Comparison of ENCODE assay signal across 20 cellular contexts in genomic region chr15:90967206-90967605, GRCh38. TPM values are rescaled to one million over a fixed set of nuclear protein-coding genes. Genes with fewer than 3 reads are reported as not detected.
DNase-seq lines count a peak whose midpoint lies in the region; ATAC-seq, FAIRE-seq and TF ChIP-seq lines count a peak whose summit lies in the region.
"Had no signal": no experiment of that assay in that cellular context is flagged by ENCODE, and none has a peak within 500 bp of the region (broad histone marks: within the 10 kb centered on the region; RNA-seq: fewer than 3 reads in every experiment).

No MANE protein-coding gene starts in this region.

- H3K4me2 ChIP-seq in HepG2 (ENCODE audit: low read depth, low read length) = no peak overlapping the region
- H3K4me2 ChIP-seq: A549 had no signal

- H3K27me3 ChIP-seq in HepG2 (ENCODE audit: control insufficient read depth in 1 of 2, insufficient read depth in 2 of 2, low read length in 2 of 2) (no peaks in the 10 kb centered on the region), right lobe of liver (no peaks in the 10 kb centered on the region)
- H3K27me3 ChIP-seq in CD4-positive, alpha-beta memory T cell (ENCODE audit: insufficient read depth, low read length) = no peaks in the 10 kb centered on the region

- H4K20me1 ChIP-seq in HepG2 (ENCODE audit: insufficient read depth, low read length) = no peaks in the 10 kb centered on the region; the same call in 1 of the 2 replicates

- no peak for FAIRE-seq in HepG2 (lab: Jason Lieb, UNC)
- FAIRE-seq: A549, GM12892, GM18507 had no signal

- TF ChIP-seq POLR2A in HepG2 (IDR thresholded peaks at IDR 0.05; ENCODE audit: insufficient read depth in 1 of 2, low read depth in 2 of 2, low read length in 2 of 2) = no peak
- TF ChIP-seq POLR2A in right lobe of liver (IDR thresholded peaks at IDR 0.05) = no peak

- TF ChIP-seq EP300 in HepG2 (IDR thresholded peaks at IDR 0.05; ENCODE audit: low read depth in 2 of 2, low read length in 2 of 2) = no peak
- TF ChIP-seq EP300 in HepG2 (CRISPR knock-in tag; IDR thresholded peaks at IDR 0.05; ENCODE audit: borderline replicate concordance) = no peak

- H3K9me3 ChIP-seq in HepG2 (ENCODE audit: low read length) (no peaks in the 10 kb centered on the region), right lobe of liver (no peaks in the 10 kb centered on the region)
- H3K9me3 ChIP-seq in CD4-positive, alpha-beta memory T cell (ENCODE audit: control insufficient read depth in 1 of 2, low read length in 2 of 2) = no peaks in the 10 kb centered on the region
- H3K9me3 ChIP-seq: A549, HAP-1 had no signal

- no TSS peak for BruUV-seq in HepG2 (replicated peaks; lab: Mats Ljungman, UMichigan)

- H3K36me3 ChIP-seq in HepG2 (replicated peaks in 1 of 2; ENCODE audit: control insufficient read depth in 1 of 2, insufficient read depth in 2 of 2, low read length in 2 of 2) (peaks cover 15 to 60% of the 10 kb centered on the region in 2 experiments), right lobe of liver (peaks cover 0 to 2% (median 0%) of the 10 kb centered on the region in 4 donors)
- H3K36me3 ChIP-seq in CD4-positive, alpha-beta memory T cell (ENCODE audit: insufficient read depth, low read length) = peaks cover 5% of the 10 kb centered on the region

- H3K27ac Mint-ChIP-seq in activated T-cell treated with anti-CD3 and anti-CD28 coated beads, Interleukin-2, amount 50 U/mL, for 24 hours = peak overlapping the region; percentile 17
- H3K27ac Mint-ChIP-seq in progenitor cell of endocrine pancreas = peak overlapping the region; percentile 41
- peak overlapping the region in 2 of 7 donors; percentile 24 to 30 for H3K27ac Mint-ChIP-seq in CD4-positive, alpha-beta memory T cell
- H3K27ac Mint-ChIP-seq: CD4-positive, alpha-beta T cell had no signal

- TF ChIP-seq CTCF in HepG2 (CRISPR knock-in tag; IDR thresholded peaks at IDR 0.05) = no peak
- no peak for TF ChIP-seq CTCF in right lobe of liver (IDR thresholded peaks at IDR 0.05)
- TF ChIP-seq CTCF in epithelial cell of esophagus (IDR thresholded peaks at IDR 0.05; ENCODE audit: insufficient read depth, low read depth, low read length, missing control alignments) = no peak
- no peak for TF ChIP-seq CTCF in progenitor cell of endocrine pancreas (IDR thresholded peaks at IDR 0.05; ENCODE audit: unreplicated experiment)

- CTCF ChIA-PET in HepG2 (lab: Yijun Ruan, JAX; ENCODE audit: low intra/inter-chr PET ratio, low total read pairs) = no interaction called here
- CTCF ChIA-PET in CD4-positive, alpha-beta memory T cell (lab: Charles Lee; ENCODE audit: partially characterized antibody) = interaction anchor here (1.3 kb wide), 1 partner anchor 82 kb away, joined by 5 read pairs; no protein-coding TSS in a partner anchor

- H3K4me1 ChIP-seq in HepG2 (ENCODE audit: insufficient read depth, low read length) = no peaks in the 10 kb centered on the region
- no peaks in the 10 kb centered on the region for H3K4me1 ChIP-seq in right lobe of liver
- no peaks in the 10 kb centered on the region for H3K4me1 ChIP-seq in CD4-positive, alpha-beta memory T cell (ENCODE audit: insufficient read depth, low read length)
- H3K4me1 ChIP-seq: A549, HAP-1 had no signal

- no peaks in the 10 kb centered on the region for H3K79me2 ChIP-seq in HepG2 (ENCODE audit: insufficient read depth, low read length)

- ATAC-seq in HepG2 = no peak
- ATAC-seq in right lobe of liver = no peak
- ATAC-seq: A549 had no signal

- POLR2A ChIA-PET in HepG2 (lab: Yijun Ruan, JAX) = no interaction called here
- POLR2A ChIA-PET in CD4-positive, alpha-beta memory T cell (lab: Charles Lee; ENCODE audit: partially characterized antibody) = no interaction called here

- intact Hi-C loops in HepG2 (cut with micrococcal nuclease; ENCODE audit: unreplicated experiment) (no loop called here), right lobe of liver (cut with DNase I) (no loop called here)
- intact Hi-C loops in CD4-positive, alpha-beta memory T cell (cut with micrococcal nuclease) = no loop called here

- H2AFZ ChIP-seq in HepG2 (ENCODE audit: low read length) = no peak overlapping the region

- H3K4me1 Mint-ChIP-seq in activated T-cell treated with anti-CD3 and anti-CD28 coated beads, Interleukin-2, amount 50 U/mL, for 24 hours (ENCODE audit: low read depth) = no peaks in the 10 kb centered on the region
- H3K4me1 Mint-ChIP-seq in progenitor cell of endocrine pancreas (ENCODE audit: low read depth) = no peaks in the 10 kb centered on the region
- no peaks in the 10 kb centered on the region for H3K4me1 Mint-ChIP-seq in CD4-positive, alpha-beta memory T cell

- no peak overlapping the region for H3K4me3 ChIP-seq in HepG2 (replicated peaks in 1 of 3; ENCODE audit: insufficient read depth in 1 of 3, low read depth in 2 of 3, low read length in 3 of 3)
- no peak overlapping the region for H3K4me3 ChIP-seq in right lobe of liver
- H3K4me3 ChIP-seq in epithelial cell of esophagus (ENCODE audit: low read length) = no peak overlapping the region
- no peak overlapping the region for H3K4me3 ChIP-seq in CD4-positive, alpha-beta memory T cell (ENCODE audit: low read length in 2 of 2)
- H3K4me3 ChIP-seq: A549, HAP-1 had no signal

- H3K9me3 Mint-ChIP-seq in activated T-cell treated with anti-CD3 and anti-CD28 coated beads, Interleukin-2, amount 50 U/mL, for 24 hours = no peaks in the 10 kb centered on the region
- H3K9me3 Mint-ChIP-seq in progenitor cell of endocrine pancreas (ENCODE audit: low read depth) = no peaks in the 10 kb centered on the region
- H3K9me3 Mint-ChIP-seq in CD4-positive, alpha-beta memory T cell = no peaks in the 10 kb centered on the region
- H3K9me3 Mint-ChIP-seq: CD4-positive, alpha-beta T cell had no signal

- H3K27ac ChIP-seq in HepG2 (ENCODE audit: extremely low read length, insufficient read depth, low read length) (no peak overlapping the region), right lobe of liver (no peak overlapping the region)
- H3K27ac ChIP-seq in CD4-positive, alpha-beta memory T cell (ENCODE audit: low read depth, low read length) = no peak overlapping the region
- H3K27ac ChIP-seq: 22Rv1, A549, C4-2B had no signal

- H3K36me3 Mint-ChIP-seq in activated T-cell treated with anti-CD3 and anti-CD28 coated beads, Interleukin-2, amount 50 U/mL, for 24 hours (ENCODE audit: low read depth) = peaks cover 84% of the 10 kb centered on the region
- H3K36me3 Mint-ChIP-seq in progenitor cell of endocrine pancreas (ENCODE audit: insufficient read depth) = peaks cover 14% of the 10 kb centered on the region
- H3K36me3 Mint-ChIP-seq in CD4-positive, alpha-beta memory T cell = peaks cover 6 to 7% of the 10 kb centered on the region in 2 donors

- WGBS in HepG2 (ENCODE audit: low lambda C conversion rate) = 99% methylated on average over 5 of the region's 5 CpGs
- WGBS in right lobe of liver (ENCODE audit: insufficient coverage, low coverage, low lambda C conversion rate, missing lambda C conversion rate) = 80% methylated on average over 5 of the region's 5 CpGs

- in situ Hi-C loops in HepG2 (cut with HindIII; ENCODE audit: extremely low pct_ligation_motif_present, low pct_unique_long_range_greater_than_20kb) = no loop called here

- no peak for TF ChIP-seq RAD21 in HepG2 (CRISPR knock-in tag; IDR thresholded peaks at IDR 0.05)

- no peak overlapping the region for H3K4me3 Mint-ChIP-seq in activated T-cell treated with anti-CD3 and anti-CD28 coated beads, Interleukin-2, amount 50 U/mL, for 24 hours
- no peak overlapping the region for H3K4me3 Mint-ChIP-seq in progenitor cell of endocrine pancreas (ENCODE audit: low read depth)
- no peak overlapping the region for H3K4me3 Mint-ChIP-seq in CD4-positive, alpha-beta memory T cell
- H3K4me3 Mint-ChIP-seq: CD4-positive, alpha-beta T cell had no signal

- H3K9ac ChIP-seq in HepG2 (ENCODE audit: insufficient read depth, low read depth, low read length) = no peak overlapping the region

- no peak for DNase-seq in activated T-cell treated with anti-CD3 and anti-CD28 coated beads, Interleukin-2, amount 50 U/mL, for 24 hours
- DNase-seq in activated T-cell treated with anti-CD3 and anti-CD28 coated beads, Interleukin-2, amount 50 U/mL, for 1 hour = no peak
- DNase-seq in HepG2 (ENCODE audit: low spot score) = no peak
- no peak for DNase-seq in right lobe of liver
- DNase-seq in epithelial cell of esophagus (ENCODE audit: low read depth) = peak; percentile 70
- no peak for DNase-seq in progenitor cell of endocrine pancreas (ENCODE audit: low spot score, unreplicated experiment)
- DNase-seq in CD4-positive, alpha-beta memory T cell = no peak
- DNase-seq in NCI-H1436 (lab: John Stamatoyannopoulos, UW) = no peak
- DNase-seq: AML-193; CD4-positive, alpha-beta T cell; DMS153; DMS79; GDM1; GOT3 had no signal

- no peaks in the 10 kb centered on the region for H3K27me3 Mint-ChIP-seq in activated T-cell treated with anti-CD3 and anti-CD28 coated beads, Interleukin-2, amount 50 U/mL, for 24 hours
- no peaks in the 10 kb centered on the region for H3K27me3 Mint-ChIP-seq in progenitor cell of endocrine pancreas
- H3K27me3 Mint-ChIP-seq in CD4-positive, alpha-beta memory T cell = no peaks in the 10 kb centered on the region
- H3K27me3 Mint-ChIP-seq: CD4-positive, alpha-beta T cell had no signal

RNA-seq across cellular contexts. Expression of gene RCCD1, which starts 12.5 kb away (rescaled TPM):
- total RNA-seq in HepG2 (2016; rRNA removed; fragmentation: Illumina TruSeq; extraction: Trizol) (10.0 and 15.1 TPM in 2 replicates), right lobe of liver (1 to 10 TPM; 4.8 to 7.9 (median 6.6) TPM), progenitor cell of endocrine pancreas (20.6 and 23.0 TPM in 2 replicates)
- 6.0 TPM in 2 replicates for total RNA-seq in HepG2 (2016; cell fraction: cytosol; rRNA removed; fragmentation: Illumina TruSeq; extraction: Trizol; ENCODE audit: low read depth)
- total RNA-seq in HepG2 (2016; cell fraction: insoluble cytoplasmic fraction; rRNA removed; fragmentation: Illumina TruSeq; extraction: Trizol) = 9.7 and 17.0 TPM in 2 replicates
- total RNA-seq in HepG2 (2016; cell fraction: membrane; rRNA removed; fragmentation: Illumina TruSeq; extraction: Trizol) = 7.6 and 8.9 TPM in 2 replicates
- 9.4 and 11.4 TPM in 2 replicates for total RNA-seq in HepG2 (2016; cell fraction: nucleus; rRNA removed; fragmentation: Illumina TruSeq; extraction: Trizol)
- polyA plus RNA-seq in HepG2 (2011; rRNA removed) = 12.9 and 14.1 TPM in 2 replicates
- 6.2 and 8.5 TPM in 2 replicates for polyA plus RNA-seq in HepG2 (2011; cell fraction: cytosol; rRNA removed)
- polyA plus RNA-seq in HepG2 (2011; cell fraction: nucleus; rRNA removed) = 61.8 and 71.8 TPM in 2 replicates
- polyA plus RNA-seq in HepG2 (2012) = 14.2 and 14.4 TPM in 2 replicates
- polyA plus RNA-seq in HepG2 (2016; cell fraction: cytosol; fragmentation: Illumina TruSeq; extraction: Trizol; ENCODE audit: low read depth) = 2.2 and 3.1 TPM in 2 replicates
- 11.9 and 21.8 TPM in 2 replicates for polyA plus RNA-seq in HepG2 (2016; cell fraction: insoluble cytoplasmic fraction; fragmentation: Illumina TruSeq; extraction: Trizol; ENCODE audit: low read depth)
- polyA plus RNA-seq in HepG2 (2016; cell fraction: membrane; fragmentation: Illumina TruSeq; extraction: Trizol; ENCODE audit: low read depth) = 5.0 and 5.7 TPM in 2 replicates
- 25.8 and 26.4 TPM in 2 replicates for polyA plus RNA-seq in HepG2 (2016; cell fraction: nucleus; fragmentation: Illumina TruSeq; extraction: Trizol; ENCODE audit: insufficient read depth, low read depth)
- polyA minus RNA-seq in HepG2 (2011; rRNA and poly(A)+ RNA removed; ENCODE audit: low replicate concordance) = 5.9 and 24.5 TPM in 2 replicates
- polyA minus RNA-seq in HepG2 (2011; cell fraction: cytosol; rRNA and poly(A)+ RNA removed) = 3.3 and 3.4 TPM in 2 replicates
- 11.7 and 13.4 TPM in 2 replicates for polyA minus RNA-seq in HepG2 (2011; cell fraction: nucleus; rRNA and poly(A)+ RNA removed)
- total RNA-seq in CD4-positive, alpha-beta memory T cell = 10 to 100 TPM; 14.0 to 15.6 TPM
- polyA plus RNA-seq in CD4-positive, alpha-beta memory T cell = 1 to 10 TPM; 2.0 to 4.7 TPM

RNA-seq across cellular contexts. Expression of gene PRC1, which starts 27.1 kb away (rescaled TPM):
- total RNA-seq in HepG2 (2016; rRNA removed; fragmentation: Illumina TruSeq; extraction: Trizol) (162 and 214 TPM in 2 replicates), right lobe of liver (1 to 10 TPM; 1.2 to 8.8 (median 4.3) TPM), progenitor cell of endocrine pancreas (79.1 and 81.5 TPM in 2 replicates)
- 34.9 and 40.5 TPM in 2 replicates for total RNA-seq in HepG2 (2016; cell fraction: cytosol; rRNA removed; fragmentation: Illumina TruSeq; extraction: Trizol; ENCODE audit: low read depth)
- total RNA-seq in HepG2 (2016; cell fraction: insoluble cytoplasmic fraction; rRNA removed; fragmentation: Illumina TruSeq; extraction: Trizol) = 154 and 213 TPM in 2 replicates
- 43.7 and 44.0 TPM in 2 replicates for total RNA-seq in HepG2 (2016; cell fraction: membrane; rRNA removed; fragmentation: Illumina TruSeq; extraction: Trizol)
- 138 and 141 TPM in 2 replicates for total RNA-seq in HepG2 (2016; cell fraction: nucleus; rRNA removed; fragmentation: Illumina TruSeq; extraction: Trizol)
- polyA plus RNA-seq in HepG2 (2011; rRNA removed) = 85.1 and 137 TPM in 2 replicates
- polyA plus RNA-seq in HepG2 (2011; cell fraction: cytosol; rRNA removed) = 79.0 and 105 TPM in 2 replicates
- 141 and 237 TPM in 2 replicates for polyA plus RNA-seq in HepG2 (2011; cell fraction: nucleus; rRNA removed)
- polyA plus RNA-seq in HepG2 (2012) = 46.3 and 69.1 TPM in 2 replicates
- polyA plus RNA-seq in HepG2 (2016; cell fraction: cytosol; fragmentation: Illumina TruSeq; extraction: Trizol; ENCODE audit: low read depth) = 7.9 and 8.3 TPM in 2 replicates
- 161 and 179 TPM in 2 replicates for polyA plus RNA-seq in HepG2 (2016; cell fraction: insoluble cytoplasmic fraction; fragmentation: Illumina TruSeq; extraction: Trizol; ENCODE audit: low read depth)
- polyA plus RNA-seq in HepG2 (2016; cell fraction: membrane; fragmentation: Illumina TruSeq; extraction: Trizol; ENCODE audit: low read depth) = 21.4 and 24.5 TPM in 2 replicates
- 138 and 146 TPM in 2 replicates for polyA plus RNA-seq in HepG2 (2016; cell fraction: nucleus; fragmentation: Illumina TruSeq; extraction: Trizol; ENCODE audit: insufficient read depth, low read depth)
- polyA minus RNA-seq in HepG2 (2011; rRNA and poly(A)+ RNA removed; ENCODE audit: low replicate concordance) = 266 and 946 TPM in 2 replicates
- 56.3 and 76.3 TPM in 2 replicates for polyA minus RNA-seq in HepG2 (2011; cell fraction: cytosol; rRNA and poly(A)+ RNA removed)
- 88.1 and 114 TPM in 2 replicates for polyA minus RNA-seq in HepG2 (2011; cell fraction: nucleus; rRNA and poly(A)+ RNA removed)
- 1 to 10 TPM; 8.1 to 8.6 TPM for total RNA-seq in CD4-positive, alpha-beta memory T cell
- 1 to 10 TPM; 2.3 TPM for polyA plus RNA-seq in CD4-positive, alpha-beta memory T cell

RNA-seq across cellular contexts. Expression of gene UNC45A, which starts 32.1 kb away (rescaled TPM):
- total RNA-seq in HepG2 (2016; rRNA removed; fragmentation: Illumina TruSeq; extraction: Trizol) (39.2 and 39.7 TPM in 2 replicates), right lobe of liver (10 to 100 TPM; 13.3 to 33.0 (median 25.4) TPM), progenitor cell of endocrine pancreas (83.4 and 90.6 TPM in 2 replicates)
- 7.4 and 8.3 TPM in 2 replicates for total RNA-seq in HepG2 (2016; cell fraction: cytosol; rRNA removed; fragmentation: Illumina TruSeq; extraction: Trizol; ENCODE audit: low read depth)
- total RNA-seq in HepG2 (2016; cell fraction: insoluble cytoplasmic fraction; rRNA removed; fragmentation: Illumina TruSeq; extraction: Trizol) = 37.2 and 42.0 TPM in 2 replicates
- 10.7 and 11.5 TPM in 2 replicates for total RNA-seq in HepG2 (2016; cell fraction: membrane; rRNA removed; fragmentation: Illumina TruSeq; extraction: Trizol)
- total RNA-seq in HepG2 (2016; cell fraction: nucleus; rRNA removed; fragmentation: Illumina TruSeq; extraction: Trizol) = 29.9 and 30.4 TPM in 2 replicates
- 33.8 and 39.6 TPM in 2 replicates for polyA plus RNA-seq in HepG2 (2011; rRNA removed)
- 28.5 and 36.4 TPM in 2 replicates for polyA plus RNA-seq in HepG2 (2011; cell fraction: cytosol; rRNA removed)
- 128 and 143 TPM in 2 replicates for polyA plus RNA-seq in HepG2 (2011; cell fraction: nucleus; rRNA removed)
- 23.6 and 29.6 TPM in 2 replicates for polyA plus RNA-seq in HepG2 (2012)
- polyA plus RNA-seq in HepG2 (2016; cell fraction: cytosol; fragmentation: Illumina TruSeq; extraction: Trizol; ENCODE audit: low read depth) = 3.2 and 3.8 TPM in 2 replicates
- 31.6 and 37.2 TPM in 2 replicates for polyA plus RNA-seq in HepG2 (2016; cell fraction: insoluble cytoplasmic fraction; fragmentation: Illumina TruSeq; extraction: Trizol; ENCODE audit: low read depth)
- polyA plus RNA-seq in HepG2 (2016; cell fraction: membrane; fragmentation: Illumina TruSeq; extraction: Trizol; ENCODE audit: low read depth) = 6.4 and 8.0 TPM in 2 replicates
- 52.0 and 53.3 TPM in 2 replicates for polyA plus RNA-seq in HepG2 (2016; cell fraction: nucleus; fragmentation: Illumina TruSeq; extraction: Trizol; ENCODE audit: insufficient read depth, low read depth)
- polyA minus RNA-seq in HepG2 (2011; rRNA and poly(A)+ RNA removed; ENCODE audit: low replicate concordance) = 77.7 and 119 TPM in 2 replicates
- 23.5 and 25.8 TPM in 2 replicates for polyA minus RNA-seq in HepG2 (2011; cell fraction: cytosol; rRNA and poly(A)+ RNA removed)
- 37.1 and 48.0 TPM in 2 replicates for polyA minus RNA-seq in HepG2 (2011; cell fraction: nucleus; rRNA and poly(A)+ RNA removed)
- total RNA-seq in CD4-positive, alpha-beta memory T cell = 10 to 100 TPM; 71.1 to 72.3 TPM
- polyA plus RNA-seq in CD4-positive, alpha-beta memory T cell = 10 to 100 TPM; 41.7 to 68.9 TPM

RNA-seq across cellular contexts. Expression of gene HDDC3, which starts 34.9 kb away (rescaled TPM):
- total RNA-seq in HepG2 (2016; rRNA removed; fragmentation: Illumina TruSeq; extraction: Trizol) (28.3 and 30.0 TPM in 2 replicates), right lobe of liver (10 to 100 TPM in 4 of 6 experiments, 1 to 10 TPM in 2; 8.8 to 17.6 (median 11.5) TPM), progenitor cell of endocrine pancreas (14.5 and 16.6 TPM in 2 replicates)
- total RNA-seq in HepG2 (2016; cell fraction: cytosol; rRNA removed; fragmentation: Illumina TruSeq; extraction: Trizol; ENCODE audit: low read depth) = 9.5 and 9.9 TPM in 2 replicates
- total RNA-seq in HepG2 (2016; cell fraction: insoluble cytoplasmic fraction; rRNA removed; fragmentation: Illumina TruSeq; extraction: Trizol) = 29.5 and 31.1 TPM in 2 replicates
- total RNA-seq in HepG2 (2016; cell fraction: membrane; rRNA removed; fragmentation: Illumina TruSeq; extraction: Trizol) = 19.0 and 21.4 TPM in 2 replicates
- 14.9 and 16.3 TPM in 2 replicates for total RNA-seq in HepG2 (2016; cell fraction: nucleus; rRNA removed; fragmentation: Illumina TruSeq; extraction: Trizol)
- polyA plus RNA-seq in HepG2 (2011; rRNA removed) = 18.7 and 21.7 TPM in 2 replicates
- polyA plus RNA-seq in HepG2 (2011; cell fraction: cytosol; rRNA removed) = 21.7 and 23.0 TPM in 2 replicates
- polyA plus RNA-seq in HepG2 (2011; cell fraction: nucleus; rRNA removed) = 18.2 and 23.4 TPM in 2 replicates
- 12.4 and 14.3 TPM in 2 replicates for polyA plus RNA-seq in HepG2 (2012)
- polyA plus RNA-seq in HepG2 (2016; cell fraction: cytosol; fragmentation: Illumina TruSeq; extraction: Trizol; ENCODE audit: low read depth) = 15.3 and 16.8 TPM in 2 replicates
- 32.6 and 35.8 TPM in 2 replicates for polyA plus RNA-seq in HepG2 (2016; cell fraction: insoluble cytoplasmic fraction; fragmentation: Illumina TruSeq; extraction: Trizol; ENCODE audit: low read depth)
- 20.1 and 22.5 TPM in 2 replicates for polyA plus RNA-seq in HepG2 (2016; cell fraction: membrane; fragmentation: Illumina TruSeq; extraction: Trizol; ENCODE audit: low read depth)
- 23.2 and 27.0 TPM in 2 replicates for polyA plus RNA-seq in HepG2 (2016; cell fraction: nucleus; fragmentation: Illumina TruSeq; extraction: Trizol; ENCODE audit: insufficient read depth, low read depth)
- 12.2 and 28.5 TPM in 2 replicates for polyA minus RNA-seq in HepG2 (2011; rRNA and poly(A)+ RNA removed; ENCODE audit: low replicate concordance)
- polyA minus RNA-seq in HepG2 (2011; cell fraction: cytosol; rRNA and poly(A)+ RNA removed) = 8.2 and 8.6 TPM in 2 replicates
- polyA minus RNA-seq in HepG2 (2011; cell fraction: nucleus; rRNA and poly(A)+ RNA removed) = 13.3 and 14.7 TPM in 2 replicates
- total RNA-seq in CD4-positive, alpha-beta memory T cell = 10 to 100 TPM; 27.4 to 28.3 TPM
- polyA plus RNA-seq in CD4-positive, alpha-beta memory T cell = 10 to 100 TPM; 34.6 to 38.7 TPM

RNA-seq across cellular contexts. Expression of gene VPS33B, which starts 55.2 kb away (rescaled TPM):
- 14.7 and 16.5 TPM in 2 replicates for total RNA-seq in HepG2 (2016; rRNA removed; fragmentation: Illumina TruSeq; extraction: Trizol)
- total RNA-seq in HepG2 (2016; cell fraction: cytosol; rRNA removed; fragmentation: Illumina TruSeq; extraction: Trizol; ENCODE audit: low read depth) = 3.4 and 4.8 TPM in 2 replicates
- 12.1 and 16.4 TPM in 2 replicates for total RNA-seq in HepG2 (2016; cell fraction: insoluble cytoplasmic fraction; rRNA removed; fragmentation: Illumina TruSeq; extraction: Trizol)
- 5.4 and 6.5 TPM in 2 replicates for total RNA-seq in HepG2 (2016; cell fraction: membrane; rRNA removed; fragmentation: Illumina TruSeq; extraction: Trizol)
- 16.0 and 19.0 TPM in 2 replicates for total RNA-seq in HepG2 (2016; cell fraction: nucleus; rRNA removed; fragmentation: Illumina TruSeq; extraction: Trizol)
- 13.9 and 15.8 TPM in 2 replicates for polyA plus RNA-seq in HepG2 (2011; rRNA removed)
- 8.6 and 9.1 TPM in 2 replicates for polyA plus RNA-seq in HepG2 (2011; cell fraction: cytosol; rRNA removed)
- polyA plus RNA-seq in HepG2 (2011; cell fraction: nucleus; rRNA removed) = 28.2 and 31.1 TPM in 2 replicates
- polyA plus RNA-seq in HepG2 (2012) = 11.3 and 11.4 TPM in 2 replicates
- polyA plus RNA-seq in HepG2 (2016; cell fraction: cytosol; fragmentation: Illumina TruSeq; extraction: Trizol; ENCODE audit: low read depth) = 2.7 and 2.8 TPM in 2 replicates
- 10.7 and 15.3 TPM in 2 replicates for polyA plus RNA-seq in HepG2 (2016; cell fraction: insoluble cytoplasmic fraction; fragmentation: Illumina TruSeq; extraction: Trizol; ENCODE audit: low read depth)
- polyA plus RNA-seq in HepG2 (2016; cell fraction: membrane; fragmentation: Illumina TruSeq; extraction: Trizol; ENCODE audit: low read depth) = 5.2 and 5.4 TPM in 2 replicates
- polyA plus RNA-seq in HepG2 (2016; cell fraction: nucleus; fragmentation: Illumina TruSeq; extraction: Trizol; ENCODE audit: insufficient read depth, low read depth) = 23.6 and 33.7 TPM in 2 replicates
- 11.9 and 12.6 TPM in 2 replicates for polyA minus RNA-seq in HepG2 (2011; rRNA and poly(A)+ RNA removed; ENCODE audit: low replicate concordance)
- polyA minus RNA-seq in HepG2 (2011; cell fraction: cytosol; rRNA and poly(A)+ RNA removed) = 5.0 and 8.8 TPM in 2 replicates
- polyA minus RNA-seq in HepG2 (2011; cell fraction: nucleus; rRNA and poly(A)+ RNA removed) = 13.9 and 15.2 TPM in 2 replicates
- total RNA-seq in right lobe of liver = 1 to 10 TPM; 4.2 to 7.3 (median 6.5) TPM
- 28.0 and 33.3 TPM in 2 replicates for total RNA-seq in progenitor cell of endocrine pancreas
- total RNA-seq in CD4-positive, alpha-beta memory T cell = 10 to 100 TPM; 26.9 to 27.8 TPM
- polyA plus RNA-seq in CD4-positive, alpha-beta memory T cell = 10 to 100 TPM in 1 of 2 donors, 1 to 10 TPM in 1; 4.7 to 11.3 TPM
